Comparison of ENCODE assay signal across 8 cellular contexts in the genomic region with DNA sequence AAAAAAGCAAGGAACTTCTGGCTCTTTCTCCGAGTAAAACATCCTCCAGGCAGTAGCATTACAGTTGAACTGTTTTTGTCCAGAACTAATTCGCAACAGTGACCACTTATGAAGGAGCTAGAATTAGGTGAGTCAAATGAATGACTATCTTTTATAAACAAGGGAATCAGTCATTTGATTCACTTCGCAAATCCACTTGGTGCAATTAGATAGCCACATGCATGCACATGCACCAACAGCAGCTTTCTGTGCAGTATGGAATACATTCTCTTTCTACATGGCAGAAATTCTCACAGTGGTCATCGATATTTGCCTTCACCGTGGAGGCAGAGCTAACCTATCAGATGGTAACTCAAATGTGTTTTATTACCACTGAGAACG.
A peak's percentile ranks its signal among the peaks of the same experiment; 100 is the strongest.
DNase-seq lines count a peak whose midpoint lies in the region; ATAC-seq, FAIRE-seq and TF ChIP-seq lines count a peak whose summit lies in the region.

No MANE protein-coding gene starts in this region.

- H3K4me1 Mint-ChIP-seq in CD8-positive, alpha-beta memory T cell, result peaks cover 25 to 49% (median 26%) of the 10 kb centered on the region in 3 donors

- H3K27me3 ChIP-seq in CD8-positive, alpha-beta memory T cell (ENCODE audit: insufficient read depth, low read length, poor library complexity, severe bottlenecking), result no peaks in the 10 kb centered on the region
- H3K27me3 ChIP-seq in duodenal mucosa (ENCODE audit: control insufficient read depth in 1 of 2, insufficient read depth in 2 of 2, low read length in 2 of 2), result no peaks in the 10 kb centered on the region
- H3K27me3 ChIP-seq in pancreas, result no peaks in the 10 kb centered on the region

- CTCF ChIA-PET in CD8-positive, alpha-beta memory T cell (lab: Charles Lee), result interaction anchor here (0.9 to 2.1 kb wide), 2 partner anchors 97 to 115 kb away, joined by 3 to 9 read pairs; no protein-coding TSS in a partner anchor

- H3K27ac Mint-ChIP-seq in CD8-positive, alpha-beta memory T cell, result peak overlapping the region in 7 of 8 donors; percentile 55 to 96 (median 92)

- peak overlapping the region; percentile 85 to 95 (median 90) for H3K4me3 Mint-ChIP-seq in CD8-positive, alpha-beta memory T cell

- no peaks in the 10 kb centered on the region for H3K9me3 Mint-ChIP-seq in CD8-positive, alpha-beta memory T cell

- H3K36me3 ChIP-seq in CD8-positive, alpha-beta memory T cell (ENCODE audit: insufficient read depth, low read length), result no peaks in the 10 kb centered on the region
- H3K36me3 ChIP-seq in duodenal mucosa (ENCODE audit: control insufficient read depth in 1 of 2, insufficient read depth in 2 of 2, low read length in 2 of 2), result peaks cover 0 to 6% of the 10 kb centered on the region in 2 donors
- H3K36me3 ChIP-seq in pancreas, result no peaks in the 10 kb centered on the region

- H3K4me1 ChIP-seq in CD8-positive, alpha-beta memory T cell (ENCODE audit: insufficient read depth, low read length), result peaks cover 15% of the 10 kb centered on the region
- H3K4me1 ChIP-seq in duodenal mucosa (ENCODE audit: control insufficient read depth in 1 of 2, insufficient read depth in 2 of 2, low read length in 2 of 2) (peaks cover 8 to 11% of the 10 kb centered on the region in 2 donors), pancreas (peaks cover 7 to 19% (median 17%) of the 10 kb centered on the region in 3 donors)

- H3K36me3 Mint-ChIP-seq in CD8-positive, alpha-beta memory T cell, result peaks cover 0 to 22% (median 4%) of the 10 kb centered on the region in 3 donors

- intact Hi-C loops in pancreas (cut with DNase I), result no loop called here

- H3K4me3 ChIP-seq in CD8-positive, alpha-beta memory T cell (ENCODE audit: low read length), result peak overlapping the region; percentile 46
- peak overlapping the region; percentile 47 for H3K4me3 ChIP-seq in LNCaP clone FGC (ENCODE audit: low read depth, low read length)
- H3K4me3 ChIP-seq in duodenal mucosa (ENCODE audit: low read depth in 1 of 2, low read length in 2 of 2), result peak overlapping the region; percentile 58 to 61
- peak overlapping the region; percentile 10 to 40 (median 28) for H3K4me3 ChIP-seq in pancreas

- TF ChIP-seq CTCF in LNCaP clone FGC (IDR thresholded peaks at IDR 0.05; ENCODE audit: control insufficient read depth, extremely low read depth, insufficient read depth), result no peak
- TF ChIP-seq CTCF in pancreas (IDR thresholded peaks at IDR 0.05), result no peak

- FAIRE-seq in pancreas (lab: Jason Lieb, UNC), result no peak

- WGBS in pancreas, 2 donors, result 17 to 20% methylated on average over 6 of the region's 6 CpGs

- H3K27ac ChIP-seq in CD8-positive, alpha-beta memory T cell (ENCODE audit: low read depth, low read length), result no peak overlapping the region
- H3K27ac ChIP-seq in duodenal mucosa (ENCODE audit: low read depth, low read length) (no peak overlapping the region), pancreas (peak overlapping the region; percentile 63 to 89 (median 85))

- POLR2A ChIA-PET in CD8-positive, alpha-beta memory T cell (lab: Charles Lee), result no interaction called here

- H3K27me3 Mint-ChIP-seq in CD8-positive, alpha-beta memory T cell, result no peaks in the 10 kb centered on the region

- H3K9ac ChIP-seq in duodenal mucosa (ENCODE audit: low read depth in 1 of 2, low read length in 2 of 2), result peak overlapping the region in 1 of 2 donors; percentile 46

- peak in 2 of 4 donors; percentile 5 to 49 for ATAC-seq in pancreas

- H3K9me3 ChIP-seq in CD8-positive, alpha-beta memory T cell (ENCODE audit: low read length), result no peaks in the 10 kb centered on the region
- no peaks in the 10 kb centered on the region for H3K9me3 ChIP-seq in duodenal mucosa (ENCODE audit: control insufficient read depth in 1 of 2, low read length in 2 of 2)
- H3K9me3 ChIP-seq in pancreas, result no peaks in the 10 kb centered on the region

- no peak for DNase-seq in CD8-positive, alpha-beta memory T cell
- DNase-seq in LNCaP clone FGC (ENCODE audit: low read depth) (no peak), pancreas (no peak), NCI-H1436 (lab: John Stamatoyannopoulos, UW) (no peak), HPDE6-E6E7 (ENCODE audit: extremely low spot score) (no peak), NCI-H748 treated with DMSO at 0.1 percent for 48 hours (lab: John Stamatoyannopoulos, UW) (no peak), NCI-H2029 treated with DMSO at 0.1 percent for 48 hours (lab: John Stamatoyannopoulos, UW) (no peak)

Comparison
In these comparisons a context has a peak if more than half of its experiments do, and no peak if none do; other contexts are left out.
1. H3K27ac ChIP-seq: peak in pancreas (4 of 4); none in CD8-positive, alpha-beta memory T cell (single experiment) and duodenal mucosa (single experiment).
2. Peak in every context shown above with its lines, with median percentiles within 50 percentile points of each other: H3K4me3 ChIP-seq.